Comparison of ENCODE assay signal across 9 cellular contexts in genomic region chr9:398085-398484, GRCh38.
"Had no signal": no experiment of that assay in that cellular context is flagged by ENCODE, and none has a peak within 500 bp of the region (broad histone marks: within the 10 kb centered on the region; RNA-seq: fewer than 3 reads in every experiment).

No MANE protein-coding gene starts in this region.

- H3K27me3 Mint-ChIP-seq: IgD-negative memory B cell had no signal

- H3K9me3 Mint-ChIP-seq: IgD-negative memory B cell had no signal

- H3K9ac ChIP-seq: KMS-11 had no signal

- H3K4me3 Mint-ChIP-seq: IgD-negative memory B cell had no signal

- H3K27ac Mint-ChIP-seq: IgD-negative memory B cell had no signal

- H3K4me3 ChIP-seq: K562 had no signal

- H3K4me2 ChIP-seq: KMS-11 had no signal

- H3K27ac ChIP-seq: HL-60, KMS-11 had no signal

- DNase-seq: IMR-90, KBM-7, KG1 had no signal

- FAIRE-seq: HepG2, HTR-8/SVneo, K562 had no signal

- ATAC-seq: HepG2, K562 had no signal
